In genomic region chr20:9392892-9393857, GRCh38 we compare ENCODE assay signal across 8 cellular contexts.
DNase-seq lines count a peak whose midpoint lies in the region; TF ChIP-seq lines count a peak whose summit lies in the region.

No MANE protein-coding gene starts in this region.

- POLR2A ChIA-PET in CD4-positive, alpha-beta memory T cell (lab: Charles Lee; ENCODE audit: partially characterized antibody): no interaction called here

- H3K36me3 Mint-ChIP-seq in CD4-positive, alpha-beta memory T cell: no peaks in the 10 kb centered on the region

- H3K79me1 ChIP-seq in neuronal stem cell (ENCODE audit: low read depth, low read length): no peaks in the 10 kb centered on the region

- no peaks in the 10 kb centered on the region for H3K9me3 ChIP-seq in neuronal stem cell (replicated peaks in 1 of 2; ENCODE audit: control insufficient read depth in 2 of 2, insufficient read depth in 1 of 2, low read depth in 1 of 2, low read length in 2 of 2)
- no peaks in the 10 kb centered on the region for H3K9me3 ChIP-seq in CD4-positive, alpha-beta memory T cell (ENCODE audit: control insufficient read depth in 1 of 2, low read length in 2 of 2)

- no peaks in the 10 kb centered on the region for H3K4me1 ChIP-seq in neuronal stem cell (ENCODE audit: control insufficient read depth in 2 of 2, insufficient read depth in 1 of 2, low read depth in 1 of 2, low read length in 2 of 2)
- H3K4me1 ChIP-seq in CD4-positive, alpha-beta memory T cell (ENCODE audit: insufficient read depth, low read length): no peaks in the 10 kb centered on the region

- no peak overlapping the region for H2BK12ac ChIP-seq in neuronal stem cell (ENCODE audit: low read length)

- no peak overlapping the region for H3K4me3 Mint-ChIP-seq in CD4-positive, alpha-beta memory T cell

- H3K27ac ChIP-seq in neuronal stem cell (replicated peaks; ENCODE audit: low read length): no peak overlapping the region
- H3K27ac ChIP-seq in CD4-positive, alpha-beta memory T cell (ENCODE audit: low read depth, low read length): no peak overlapping the region

- no peaks in the 10 kb centered on the region for H3K27me3 Mint-ChIP-seq in CD4-positive, alpha-beta memory T cell

- no peak overlapping the region for H3K4ac ChIP-seq in neuronal stem cell (ENCODE audit: low read length)

- no peak overlapping the region for H3K27ac Mint-ChIP-seq in CD4-positive, alpha-beta memory T cell

- peak overlapping the region; percentile 51 for H2AFZ ChIP-seq in neuronal stem cell (ENCODE audit: low read length)

- no peak overlapping the region for H2AK5ac ChIP-seq in neuronal stem cell (ENCODE audit: low read depth, low read length)

- H3K4me3 ChIP-seq in fibroblast of the aortic adventitia (ENCODE audit: low read depth, low read length): no peak overlapping the region
- no peak overlapping the region for H3K4me3 ChIP-seq in neuronal stem cell (ENCODE audit: low read length in 2 of 2)
- H3K4me3 ChIP-seq in CD4-positive, alpha-beta memory T cell (ENCODE audit: low read length in 2 of 2): no peak overlapping the region

- H2BK5ac ChIP-seq in neuronal stem cell (ENCODE audit: low read length): no peak overlapping the region

- DNase-seq in C1 segment of cervical spinal cord (lab: John Stamatoyannopoulos, UW): peak in 10 of 14 donors; percentile 8 to 64 (median 21)
- peak; percentile 6 for DNase-seq in GM19240 (ENCODE audit: insufficient read length, low spot score)
- DNase-seq in MV-4-11 (lab: John Stamatoyannopoulos, UW): peak; percentile 89
- peak; percentile 54 for DNase-seq in SK-N-DZ (ENCODE audit: low spot score)
- DNase-seq in fibroblast of the aortic adventitia (ENCODE audit: low read depth): peak; percentile 74
- DNase-seq in neuronal stem cell (ENCODE audit: low spot score): peak; percentile 59
- DNase-seq in effector CD4-positive, alpha-beta T cell: no peak
- DNase-seq in CD4-positive, alpha-beta memory T cell: no peak

- H3K27me3 ChIP-seq in neuronal stem cell (ENCODE audit: control insufficient read depth in 3 of 3, insufficient read depth in 3 of 3, low read depth in 1 of 3, low read length in 3 of 3): no peaks in the 10 kb centered on the region
- no peaks in the 10 kb centered on the region for H3K27me3 ChIP-seq in CD4-positive, alpha-beta memory T cell (ENCODE audit: insufficient read depth, low read length)

- H3K23ac ChIP-seq in neuronal stem cell (ENCODE audit: low read depth, low read length, poor library complexity): no peak overlapping the region

- H4K91ac ChIP-seq in neuronal stem cell (ENCODE audit: low read depth, low read length, poor library complexity): no peak overlapping the region

- H3K9me3 Mint-ChIP-seq in CD4-positive, alpha-beta memory T cell: no peaks in the 10 kb centered on the region

- no peaks in the 10 kb centered on the region for H3K4me1 Mint-ChIP-seq in CD4-positive, alpha-beta memory T cell

- H3K9ac ChIP-seq in neuronal stem cell (ENCODE audit: low read depth, low read length, poor library complexity): no peak overlapping the region

- H3K36me3 ChIP-seq in neuronal stem cell (replicated peaks in 1 of 2; ENCODE audit: control insufficient read depth in 2 of 2, insufficient read depth in 2 of 2, low read length in 2 of 2): peaks cover 2 to 16% of the 10 kb centered on the region in 2 donors
- H3K36me3 ChIP-seq in CD4-positive, alpha-beta memory T cell (ENCODE audit: insufficient read depth, low read length): no peaks in the 10 kb centered on the region

- H3K14ac ChIP-seq in neuronal stem cell (ENCODE audit: low read length): no peak overlapping the region

- H4K8ac ChIP-seq in neuronal stem cell (ENCODE audit: low read depth, low read length): no peak overlapping the region

- CTCF ChIA-PET in CD4-positive, alpha-beta memory T cell (lab: Charles Lee; ENCODE audit: partially characterized antibody): interaction anchor here (0.7 kb wide), 1 partner anchor 16 kb away, joined by 3 read pairs; no protein-coding TSS in a partner anchor

- no peak overlapping the region for H3K4me2 ChIP-seq in neuronal stem cell (ENCODE audit: insufficient read depth, low read length, poor library complexity, severe bottlenecking)

- no peak overlapping the region for H2BK15ac ChIP-seq in neuronal stem cell (ENCODE audit: low read length)

- WGBS in neuronal stem cell (ENCODE audit: extremely low coverage in 2 of 2, insufficient read length in 2 of 2, insufficient replicate concordance in 1 of 2), 2 donors: no CpG with 5 or more reads among the region's 4 CpGs

- H2BK120ac ChIP-seq in neuronal stem cell (ENCODE audit: low read depth, low read length): no peak overlapping the region

- no peak overlapping the region for H3K18ac ChIP-seq in neuronal stem cell (ENCODE audit: low read length)

- intact Hi-C loops in CD4-positive, alpha-beta memory T cell (cut with micrococcal nuclease): no loop called here

- peak; percentile 84 for TF ChIP-seq CTCF in fibroblast of the aortic adventitia (IDR thresholded peaks at IDR 0.05; ENCODE audit: insufficient read depth, low read length)

Comparison
In these comparisons a context has a peak if more than half of its experiments do, and no peak if none do; other contexts are left out.
1. DNase-seq: peak in C1 segment of cervical spinal cord (10 of 14), GM19240 (single experiment), MV-4-11 (single experiment), SK-N-DZ (single experiment), fibroblast of the aortic adventitia (single experiment) and neuronal stem cell (single experiment); none in effector CD4-positive, alpha-beta T cell (single experiment) and CD4-positive, alpha-beta memory T cell (0 of 5).